ENCODE assay signal across 8 cellular contexts in genomic region chr5:112604741-112605390, GRCh38.
DNase-seq lines count a peak whose midpoint lies in the region; ATAC-seq and TF ChIP-seq lines count a peak whose summit lies in the region.

No MANE protein-coding gene starts in this region.

- ATAC-seq in HG03378 (IDR thresholded peaks at IDR 0.05; ENCODE audit: unreplicated experiment), result peak; percentile 66
- ATAC-seq in mucosa of descending colon, result peak; percentile 93

- H3K27ac ChIP-seq in breast epithelium, result no peak overlapping the region

- H3K9me3 ChIP-seq in mucosa of descending colon, result no peaks in the 10 kb centered on the region
- no peaks in the 10 kb centered on the region for H3K9me3 ChIP-seq in breast epithelium

- peak; percentile 59 for DNase-seq in SKM-1 treated with dmso at 0.1 percent for 144 hours (lab: John Stamatoyannopoulos, UW; ENCODE audit: unreplicated experiment)
- no peak for DNase-seq in SKM-1 (lab: John Stamatoyannopoulos, UW; ENCODE audit: unreplicated experiment)
- DNase-seq in SW480 (ENCODE audit: low spot score), result peak; percentile 71
- peak in 1 of 3 donors; percentile 65 for DNase-seq in mucosa of descending colon
- DNase-seq in AG20443 (ENCODE audit: low spot score), result no peak
- no peak for DNase-seq in activated CD8-positive, alpha-beta memory T cell treated with anti-CD3 and anti-CD28 coated beads, Interleukin-2, amount 50 U/mL, for 48 hours
- no peak for DNase-seq in breast epithelium (ENCODE audit: low spot score in 2 of 2)

- H3K36me3 ChIP-seq in mucosa of descending colon (ENCODE audit: low read depth) (no peaks in the 10 kb centered on the region), breast epithelium (no peaks in the 10 kb centered on the region)

- H3K27me3 ChIP-seq in breast epithelium, result no peaks in the 10 kb centered on the region

- intact Hi-C loops in mucosa of descending colon (cut with DNase I, micrococcal nuclease) (no loop called here), breast epithelium (cut with DNase I; ENCODE audit: low total_unique reads) (no loop called here)

- H3K4me3 ChIP-seq in mucosa of descending colon, result no peak overlapping the region
- no peak overlapping the region for H3K4me3 ChIP-seq in breast epithelium

- no peaks in the 10 kb centered on the region for H3K4me1 ChIP-seq in mucosa of descending colon (ENCODE audit: low read depth)
- H3K4me1 ChIP-seq in breast epithelium, result no peaks in the 10 kb centered on the region

- TF ChIP-seq POLR2A in breast epithelium (IDR thresholded peaks at IDR 0.05), result no peak

- TF ChIP-seq CTCF in mucosa of descending colon (IDR thresholded peaks at IDR 0.05), result peak; percentile 2
- TF ChIP-seq CTCF in breast epithelium (IDR thresholded peaks at IDR 0.05), result no peak

Comparison
In these comparisons a context has a peak if more than half of its experiments do, and no peak if none do; other contexts are left out.
1. DNase-seq: peak in SKM-1 treated with dmso at 0.1 percent for 144 hours (single experiment) and SW480 (single experiment); none in SKM-1 (single experiment), AG20443 (single experiment), activated CD8-positive, alpha-beta memory T cell treated with anti-CD3 and anti-CD28 coated beads, Interleukin-2, amount 50 U/mL, for 48 hours (single experiment) and breast epithelium (0 of 2).